In the genomic region with DNA sequence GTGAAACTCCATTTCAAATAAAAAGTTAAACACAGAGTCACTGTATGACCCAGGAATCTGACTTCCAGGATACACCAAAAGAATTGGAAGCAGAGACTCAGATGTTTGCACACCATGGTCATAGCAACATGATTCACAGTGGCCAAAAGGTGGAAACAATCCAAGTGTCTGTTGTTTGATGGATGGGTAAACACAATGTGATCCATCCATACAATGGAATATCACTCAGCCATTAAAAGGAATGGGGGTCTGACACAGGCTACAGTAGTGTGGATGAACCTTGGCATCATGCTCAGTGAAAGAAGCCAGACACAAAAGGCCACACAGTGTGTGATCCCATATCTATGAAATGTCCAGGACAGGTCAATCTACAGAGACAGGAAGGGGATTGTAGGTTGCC, we compare ENCODE assay signal across 23 cellular contexts.
DNase-seq lines count a peak whose midpoint lies in the region; ATAC-seq, FAIRE-seq and TF ChIP-seq lines count a peak whose summit lies in the region.
"Had no signal": no experiment of that assay in that cellular context is flagged by ENCODE, and none has a peak within 500 bp of the region (broad histone marks: within the 10 kb centered on the region; RNA-seq: fewer than 3 reads in every experiment).

No MANE protein-coding gene starts in this region.

- ATAC-seq in GM21576 (IDR thresholded peaks at IDR 0.05; ENCODE audit: unreplicated experiment) = no peak
- ATAC-seq in GM21360 (IDR thresholded peaks at IDR 0.05; ENCODE audit: unreplicated experiment) = no peak
- ATAC-seq: effector memory CD8-positive, alpha-beta T cell; stimulated activated effector memory CD8-positive, alpha-beta T cell treated with anti-CD3 and anti-CD28 coated beads, Interleukin-12 subunit alpha, Interleukin-12 subunit beta, amount 100 ng/mL, for 72 hours had no signal

- H3K4me1 ChIP-seq in osteoblast (ENCODE audit: insufficient read depth, low read length) = peaks cover 7% of the 10 kb centered on the region
- H3K4me1 ChIP-seq: upper lobe of left lung had no signal

- no peaks in the 10 kb centered on the region for H3K79me2 ChIP-seq in osteoblast (ENCODE audit: insufficient read depth, low read length)

- H3K9me3 ChIP-seq in osteoblast (ENCODE audit: low read depth, low read length) = no peaks in the 10 kb centered on the region
- H3K9me3 ChIP-seq: upper lobe of left lung had no signal

- FAIRE-seq in RCC 7860 (lab: Jason Lieb, UNC) = no peak
- FAIRE-seq: GM12892 had no signal

- no peaks in the 10 kb centered on the region for H4K20me1 ChIP-seq in osteoblast (ENCODE audit: insufficient read depth, low read length)

- no peak for TF ChIP-seq CTCF in epithelial cell of esophagus (IDR thresholded peaks at IDR 0.05; ENCODE audit: insufficient read depth, low read depth, low read length, missing control alignments)
- TF ChIP-seq CTCF in osteoblast (IDR thresholded peaks at IDR 0.05; ENCODE audit: extremely low read depth, low read depth, low read length) = no peak

- H3K27me3 ChIP-seq in osteoblast (ENCODE audit: insufficient read depth, low read length) = no peaks in the 10 kb centered on the region
- H3K27me3 ChIP-seq: cardiac muscle cell, upper lobe of left lung had no signal

- H3K4me3 ChIP-seq in epithelial cell of esophagus (ENCODE audit: low read length) = no peak overlapping the region
- no peak overlapping the region for H3K4me3 ChIP-seq in osteoblast (ENCODE audit: insufficient read depth, low read length)
- H3K4me3 ChIP-seq: cardiac muscle cell, skin epidermis, upper lobe of left lung had no signal

- no peaks in the 10 kb centered on the region for H3K36me3 ChIP-seq in osteoblast (ENCODE audit: insufficient read depth, low read length)
- H3K36me3 ChIP-seq: cardiac muscle cell, upper lobe of left lung had no signal

- peak overlapping the region; percentile 23 for H3K27ac ChIP-seq in osteoblast (ENCODE audit: low read depth, low read length)
- H3K27ac ChIP-seq: C4-2B, cardiac muscle cell, HL-60, skin epidermis, upper lobe of left lung had no signal

- no peak overlapping the region for H2AFZ ChIP-seq in osteoblast (ENCODE audit: low read length)

- DNase-seq in EL (peak; percentile 60), RCC 7860 (ENCODE audit: low spot score) (peak; percentile 47), epithelial cell of esophagus (ENCODE audit: low read depth) (peak; percentile 42), osteoblast (ENCODE audit: insufficient read length, low spot score, missing footprints) (peak; percentile 60), NCI-H146 treated with DMSO at 0.1 percent for 48 hours (lab: John Stamatoyannopoulos, UW; ENCODE audit: unreplicated experiment) (no peak)
- no peak for DNase-seq in activated naive CD4-positive, alpha-beta T cell (lab: John Stamatoyannopoulos, UW)
- DNase-seq: activated effector memory CD4-positive, alpha-beta T cell treated with Interleukin-2 at 50 U/mL for 16 hours; DND-41; effector memory CD8-positive, alpha-beta T cell; islet precursor cell; Karpas-422; NCI-H1930; NCI-H510A; occipital lobe; upper lobe of left lung had no signal

- peak overlapping the region; percentile 24 for H3K4me2 ChIP-seq in osteoblast (ENCODE audit: insufficient read depth, low read length)

Comparison
In these comparisons a context has a peak if more than half of its experiments do, and no peak if none do; other contexts are left out.
1. DNase-seq: peak in EL (single experiment), RCC 7860 (single experiment), epithelial cell of esophagus (single experiment) and osteoblast (single experiment); none in NCI-H146 treated with DMSO at 0.1 percent for 48 hours (single experiment) and activated naive CD4-positive, alpha-beta T cell (0 of 4).